ENCODE assay signal across 1 cellular context in the genomic region with DNA sequence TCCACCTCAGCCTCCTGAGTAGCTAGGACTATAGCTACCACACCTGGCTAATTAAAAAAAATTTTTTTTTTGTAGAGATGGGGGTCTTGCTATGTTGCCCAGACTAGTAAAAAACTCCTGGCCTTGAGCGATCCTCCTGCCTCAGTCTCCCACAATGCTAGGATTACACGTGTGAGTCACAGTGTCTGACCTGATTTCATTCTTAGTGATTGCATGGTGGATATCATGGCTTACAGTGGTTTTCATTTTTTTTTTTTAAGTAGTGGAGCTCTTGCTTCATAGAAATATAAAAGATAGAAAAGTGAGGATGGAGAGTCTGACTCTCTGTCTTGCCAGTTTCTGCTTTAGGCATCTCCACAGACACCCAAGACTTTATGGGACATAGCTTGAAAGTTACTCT.
TF ChIP-seq lines count a peak whose summit lies in the region.

No MANE protein-coding gene starts in this region.

TF ChIP-seq in GM23338, 12 proteins besides CTCF, POLR2A, EP300 and RAD21 (continued from another document):
- no peak for TF ChIP-seq ZNF462 (CRISPR knock-in tag; IDR thresholded peaks at IDR 0.05)
- no peak for TF ChIP-seq ZNF331 (CRISPR knock-in tag; IDR thresholded peaks at IDR 0.05; ENCODE audit: low read depth)
- TF ChIP-seq CREB1 (CRISPR knock-in tag; IDR thresholded peaks at IDR 0.05; ENCODE audit: low read depth): no peak
- TF ChIP-seq POLR2AphosphoS5 (IDR thresholded peaks at IDR 0.05; ENCODE audit: low read depth): no peak
- TF ChIP-seq EZH2phosphoT487 (IDR thresholded peaks at IDR 0.05; ENCODE audit: unreplicated experiment): no peak
- no peak for TF ChIP-seq ZNF114 (CRISPR knock-in tag; IDR thresholded peaks at IDR 0.05)
